In genomic region chr9:37197158-37198033, GRCh38 we compare ENCODE assay signal across 8 cellular contexts.
DNase-seq lines count a peak whose midpoint lies in the region; ATAC-seq, FAIRE-seq and TF ChIP-seq lines count a peak whose summit lies in the region.

No MANE protein-coding gene starts in this region.

- H3K9me3 Mint-ChIP-seq in CD14-positive monocyte: peaks cover 0 to 4% (median 0%) of the 10 kb centered on the region in 7 donors
- no peaks in the 10 kb centered on the region for H3K9me3 Mint-ChIP-seq in naive thymus-derived CD8-positive, alpha-beta T cell

- peak overlapping the region in 1 of 2 donors; percentile 47 for H3K4me3 Mint-ChIP-seq in CD14-positive monocyte
- H3K4me3 Mint-ChIP-seq in naive thymus-derived CD8-positive, alpha-beta T cell: peak overlapping the region in 8 of 10 donors; percentile 4 to 53 (median 31)

- no peak for FAIRE-seq in kidney (lab: Jason Lieb, UNC)

- H3K4me1 ChIP-seq in kidney (ENCODE audit: control insufficient read depth in 1 of 2, insufficient read depth in 1 of 2, low read depth in 1 of 2, low read length in 2 of 2): no peaks in the 10 kb centered on the region

- peaks cover under 1 to 13% of the 10 kb centered on the region in 2 donors for H3K36me3 Mint-ChIP-seq in CD14-positive monocyte
- H3K36me3 Mint-ChIP-seq in naive thymus-derived CD8-positive, alpha-beta T cell: peaks cover 14 to 31% (median 16%) of the 10 kb centered on the region in 3 donors

- intact Hi-C loops in CD14-positive monocyte (cut with micrococcal nuclease): loop anchor here in 1 of 2 donors (10.0 kb wide), 1 partner anchor 73 kb away; the partner anchor contains the start of gene ZCCHC7
- intact Hi-C loops in kidney (cut with DNase I): no loop called here

- ATAC-seq in GM19351 (IDR thresholded peaks at IDR 0.05; ENCODE audit: unreplicated experiment) (peak; percentile 51), omental fat pad (ENCODE audit: low FRiP score) (no peak)
- peak; percentile 22 to 60 for ATAC-seq in naive thymus-derived CD8-positive, alpha-beta T cell

- H3K27me3 Mint-ChIP-seq in CD14-positive monocyte (ENCODE audit: low read depth in 3 of 3): peaks cover 0 to 3% (median under 1%) of the 10 kb centered on the region in 3 donors
- H3K27me3 Mint-ChIP-seq in naive thymus-derived CD8-positive, alpha-beta T cell: no peaks in the 10 kb centered on the region

- H3K4me1 Mint-ChIP-seq in CD14-positive monocyte: peaks cover 32% of the 10 kb centered on the region
- peaks cover 38 to 76% (median 58%) of the 10 kb centered on the region in 4 donors for H3K4me1 Mint-ChIP-seq in naive thymus-derived CD8-positive, alpha-beta T cell

- TF ChIP-seq CTCF in CD14-positive monocyte (IDR thresholded peaks at IDR 0.05) (no peak), WI38 (IDR thresholded peaks at IDR 0.05; ENCODE audit: low read depth, low read length) (no peak), omental fat pad (IDR thresholded peaks at IDR 0.05) (no peak), kidney (IDR thresholded peaks at IDR 0.05; ENCODE audit: borderline replicate concordance, extremely low read depth, insufficient read depth) (no peak)

- H3K9me3 ChIP-seq in kidney (ENCODE audit: control insufficient read depth in 1 of 2, low read length in 2 of 2): no peaks in the 10 kb centered on the region

- H3K9ac ChIP-seq in kidney (ENCODE audit: low read length in 2 of 2): no peak overlapping the region

- no peaks in the 10 kb centered on the region for H3K36me3 ChIP-seq in kidney (ENCODE audit: control insufficient read depth in 1 of 2, insufficient read depth in 2 of 2, low read length in 2 of 2)

- H3K27ac ChIP-seq in kidney (ENCODE audit: low read depth in 2 of 2, low read length in 2 of 2): no peak overlapping the region

- POLR2A ChIA-PET in naive thymus-derived CD8-positive, alpha-beta T cell (lab: Charles Lee): no interaction called here

- DNase-seq in CD14-positive monocyte (ENCODE audit: low spot score): no peak
- peak; percentile 21 for DNase-seq in KG1 (lab: John Stamatoyannopoulos, UW)
- DNase-seq in naive thymus-derived CD8-positive, alpha-beta T cell: peak in 4 of 10 donors; percentile 6 to 15 (median 6)
- DNase-seq in omental fat pad (ENCODE audit: low spot score): no peak
- no peak for DNase-seq in kidney
- DNase-seq in AG08395 (ENCODE audit: low spot score): no peak

- H3K27ac Mint-ChIP-seq in CD14-positive monocyte: peak overlapping the region in 6 of 7 donors; percentile 7 to 91 (median 62)
- H3K27ac Mint-ChIP-seq in naive thymus-derived CD8-positive, alpha-beta T cell: peak overlapping the region in 8 of 10 donors; percentile 9 to 83 (median 57)

- H3K4me3 ChIP-seq in WI38 (ENCODE audit: low read depth, low read length): peak overlapping the region; percentile 17
- H3K4me3 ChIP-seq in kidney (ENCODE audit: low read length in 2 of 2): no peak overlapping the region
